Comparison of ENCODE assay signal across 8 cellular contexts in genomic region chr17:44065668-44066203, GRCh38. TPM values are rescaled to one million over a fixed set of nuclear protein-coding genes. Genes with fewer than 3 reads are reported as not detected.
DNase-seq lines count a peak whose midpoint lies in the region; ATAC-seq and TF ChIP-seq lines count a peak whose summit lies in the region.

No MANE protein-coding gene starts in this region.

- peaks cover 51% of the 10 kb centered on the region for H3K4me1 Mint-ChIP-seq in activated CD8-positive, alpha-beta T cell treated with anti-CD3 and anti-CD28 coated beads for 36 hours (ENCODE audit: low read depth)

- no peaks in the 10 kb centered on the region for H3K27me3 Mint-ChIP-seq in activated CD8-positive, alpha-beta T cell treated with anti-CD3 and anti-CD28 coated beads for 36 hours

- intact Hi-C loops in activated CD8-positive, alpha-beta T cell treated with anti-CD3 and anti-CD28 coated beads for 36 hours (cut with micrococcal nuclease) = no loop called here

- CTCF ChIA-PET in activated CD8-positive, alpha-beta T cell treated with anti-CD3 and anti-CD28 coated beads for 36 hours (lab: Charles Lee) = interaction anchor here (0.6 to 1.6 kb wide), 3 partner anchors 22 to 122 kb away, joined by 3 read pairs; no protein-coding TSS in a partner anchor

- DNase-seq in NCI-H1417 (lab: John Stamatoyannopoulos, UW) = peak in 2 of 3 experiments; percentile 36 to 50
- DNase-seq in NCI-H1417 treated with DMSO at 0.1 percent for 48 hours (lab: John Stamatoyannopoulos, UW) = no peak
- DNase-seq in activated CD8-positive, alpha-beta T cell treated with anti-CD3 and anti-CD28 coated beads for 36 hours = peak; percentile 42
- DNase-seq in fibroblast of the aortic adventitia (ENCODE audit: low read depth) = peak; percentile 17
- no peak for DNase-seq in retinal pigment epithelial cell (ENCODE audit: low read depth)
- DNase-seq in NCI-H446 (lab: John Stamatoyannopoulos, UW) = no peak
- DNase-seq in NCI-H748 treated with DMSO at 0.1 percent for 48 hours (lab: John Stamatoyannopoulos, UW) = no peak

- TF ChIP-seq CTCF in activated CD8-positive, alpha-beta T cell treated with anti-CD3 and anti-CD28 coated beads for 36 hours (IDR thresholded peaks at IDR 0.05) = no peak
- TF ChIP-seq CTCF in fibroblast of the aortic adventitia (IDR thresholded peaks at IDR 0.05; ENCODE audit: insufficient read depth, low read length) (no peak), retinal pigment epithelial cell (conservative IDR thresholded peaks at IDR 0.05; ENCODE audit: low read depth, low read length) (no peak)

- peak overlapping the region; percentile 98 for H3K27ac Mint-ChIP-seq in activated CD8-positive, alpha-beta T cell treated with anti-CD3 and anti-CD28 coated beads for 36 hours

- peaks cover 36% of the 10 kb centered on the region for H3K36me3 Mint-ChIP-seq in activated CD8-positive, alpha-beta T cell treated with anti-CD3 and anti-CD28 coated beads for 36 hours (ENCODE audit: low read depth)

- peak overlapping the region; percentile 91 for H3K4me3 Mint-ChIP-seq in activated CD8-positive, alpha-beta T cell treated with anti-CD3 and anti-CD28 coated beads for 36 hours

- H3K4me3 ChIP-seq in fibroblast of the aortic adventitia (ENCODE audit: low read depth, low read length) = peak overlapping the region; percentile 86
- H3K4me3 ChIP-seq in retinal pigment epithelial cell (ENCODE audit: low read length) = peak overlapping the region; percentile 89

- H3K9me3 Mint-ChIP-seq in activated CD8-positive, alpha-beta T cell treated with anti-CD3 and anti-CD28 coated beads for 36 hours = no peaks in the 10 kb centered on the region

- POLR2A ChIA-PET in activated CD8-positive, alpha-beta T cell treated with anti-CD3 and anti-CD28 coated beads for 36 hours (lab: Charles Lee) = interaction anchor here (0.6 to 2.2 kb wide), 8 partner anchors 13 to 188 kb away, joined by 3 to 6 read pairs (median 3); no protein-coding TSS in a partner anchor

- no peak for ATAC-seq in activated CD8-positive, alpha-beta T cell treated with anti-CD3 and anti-CD28 coated beads for 36 hours
- no peak for ATAC-seq in HG03432 (IDR thresholded peaks at IDR 0.05; ENCODE audit: unreplicated experiment)

RNA-seq across cellular contexts. Expression of gene LSM12, which starts 0.7 kb away (rescaled TPM):
- 100 to 1,000 TPM; 104 to 110 TPM for total RNA-seq in activated CD8-positive, alpha-beta T cell treated with anti-CD3 and anti-CD28 coated beads for 36 hours
- 13.2 and 77.5 TPM in 2 replicates for total RNA-seq in fibroblast of the aortic adventitia (ENCODE audit: low replicate concordance)

RNA-seq across cellular contexts. Expression of gene G6PC3, which starts 4.8 kb away (rescaled TPM):
- total RNA-seq in activated CD8-positive, alpha-beta T cell treated with anti-CD3 and anti-CD28 coated beads for 36 hours = 10 to 100 TPM; 20.2 to 20.7 TPM
- total RNA-seq in fibroblast of the aortic adventitia (ENCODE audit: low replicate concordance) = 9.5 and 38.9 TPM in 2 replicates

RNA-seq across cellular contexts. Expression of gene TMEM101, which starts 51.0 kb away (rescaled TPM):
- total RNA-seq in activated CD8-positive, alpha-beta T cell treated with anti-CD3 and anti-CD28 coated beads for 36 hours = 10 to 100 TPM; 26.1 to 28.5 TPM
- 28.5 and 41.9 TPM in 2 replicates for total RNA-seq in fibroblast of the aortic adventitia (ENCODE audit: low replicate concordance)

RNA-seq across cellular contexts. Expression of gene HDAC5, which starts 57.7 kb away (rescaled TPM):
- total RNA-seq in activated CD8-positive, alpha-beta T cell treated with anti-CD3 and anti-CD28 coated beads for 36 hours = 10 to 100 TPM; 19.1 to 19.3 TPM
- total RNA-seq in fibroblast of the aortic adventitia (ENCODE audit: low replicate concordance) = 29.4 and 53.1 TPM in 2 replicates

Comparison
In these comparisons a context has a peak if more than half of its experiments do, and no peak if none do; other contexts are left out.
1. DNase-seq: peak in NCI-H1417 (2 of 3), activated CD8-positive, alpha-beta T cell treated with anti-CD3 and anti-CD28 coated beads for 36 hours (single experiment) and fibroblast of the aortic adventitia (single experiment); none in NCI-H1417 treated with DMSO at 0.1 percent for 48 hours (single experiment), retinal pigment epithelial cell (single experiment), NCI-H446 (0 of 2) and NCI-H748 treated with DMSO at 0.1 percent for 48 hours (single experiment).